8 cellular contexts compared by ENCODE assay signal in the genomic region with DNA sequence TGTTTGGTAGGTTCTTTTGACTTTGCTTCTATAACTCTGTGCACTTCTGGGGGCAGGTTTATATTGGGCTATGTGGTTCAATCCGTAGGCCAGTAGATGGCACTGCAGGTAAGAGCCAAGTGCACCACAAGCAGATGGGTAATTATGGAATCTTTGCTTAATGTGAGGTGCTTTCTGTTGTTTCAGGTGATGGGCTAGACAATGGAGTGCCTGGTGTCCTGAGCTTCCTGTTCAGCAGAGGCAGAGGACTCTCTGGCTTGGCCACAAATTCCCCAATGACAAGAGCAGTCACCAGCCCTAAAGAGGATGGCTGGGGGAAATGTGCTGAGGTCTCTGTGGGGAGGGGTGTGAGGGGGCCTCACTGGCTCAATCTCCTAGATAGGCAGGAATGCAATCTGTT.
DNase-seq lines count a peak whose midpoint lies in the region; ATAC-seq, FAIRE-seq and TF ChIP-seq lines count a peak whose summit lies in the region.

No MANE protein-coding gene starts in this region.

- H3K27ac ChIP-seq in GM23338 (ENCODE audit: low read depth) (no peak overlapping the region), kidney (ENCODE audit: low read depth in 2 of 2, low read length in 2 of 2) (no peak overlapping the region)

- FAIRE-seq in kidney (lab: Jason Lieb, UNC), result no peak

- H3K4me1 ChIP-seq in GM23338 (ENCODE audit: insufficient read depth) (no peaks in the 10 kb centered on the region), kidney (ENCODE audit: control insufficient read depth in 1 of 2, insufficient read depth in 1 of 2, low read depth in 1 of 2, low read length in 2 of 2) (no peaks in the 10 kb centered on the region)

- H3K9ac ChIP-seq in kidney (ENCODE audit: low read length in 2 of 2), result no peak overlapping the region

- no peak overlapping the region for H3K4me3 ChIP-seq in GM23338
- H3K4me3 ChIP-seq in kidney (ENCODE audit: low read length in 2 of 2), result no peak overlapping the region

- H3K4me2 ChIP-seq in GM23338, result no peak overlapping the region

- no peaks in the 10 kb centered on the region for H4K20me1 ChIP-seq in GM23338 (replicated peaks; ENCODE audit: insufficient read depth)

- H3K36me3 ChIP-seq in GM23338 (ENCODE audit: insufficient read depth), result no peaks in the 10 kb centered on the region
- no peaks in the 10 kb centered on the region for H3K36me3 ChIP-seq in kidney (ENCODE audit: control insufficient read depth in 1 of 2, insufficient read depth in 2 of 2, low read length in 2 of 2)

- peak; percentile 16 for DNase-seq in activated CD4-positive, alpha-beta T cell treated with anti-CD3 and anti-CD28 coated beads, Interleukin-2, amount 10 ng/mL, durations not matched to agents 7 days and 5 days
- DNase-seq in activated CD4-positive, alpha-beta T cell treated with anti-CD3 and anti-CD28 coated beads, Interleukin-2, amount 50 U/mL, for 1 hour, result no peak
- peak; percentile 65 for DNase-seq in GM23338 (ENCODE audit: low spot score)
- DNase-seq in amniotic epithelial cell (ENCODE audit: low read depth), result peak; percentile 4
- DNase-seq in kidney, result no peak
- no peak for DNase-seq in natural killer cell

- peaks cover 4% of the 10 kb centered on the region for H3K27me3 Mint-ChIP-seq in activated CD4-positive, alpha-beta T cell treated with anti-CD3 and anti-CD28 coated beads, Interleukin-2, amount 10 ng/mL, durations not matched to agents 7 days and 5 days
- H3K27me3 Mint-ChIP-seq in GM23338 (ENCODE audit: insufficient read depth, low read depth, poor library complexity), result peaks cover 5% of the 10 kb centered on the region
- H3K27me3 Mint-ChIP-seq in natural killer cell (ENCODE audit: low read depth in 2 of 2), result no peaks in the 10 kb centered on the region

- H3K27ac Mint-ChIP-seq in activated CD4-positive, alpha-beta T cell treated with anti-CD3 and anti-CD28 coated beads, Interleukin-2, amount 10 ng/mL, durations not matched to agents 7 days and 5 days, result no peak overlapping the region
- H3K27ac Mint-ChIP-seq in GM23338, result no peak overlapping the region
- no peak overlapping the region for H3K27ac Mint-ChIP-seq in natural killer cell

- H3F3A ChIP-seq in GM23338 (replicated peaks; ENCODE audit: low read depth), result no peaks in the 10 kb centered on the region

- H3K4me1 Mint-ChIP-seq in activated CD4-positive, alpha-beta T cell treated with anti-CD3 and anti-CD28 coated beads, Interleukin-2, amount 10 ng/mL, durations not matched to agents 7 days and 5 days, result no peaks in the 10 kb centered on the region
- peaks cover 2% of the 10 kb centered on the region; the same call in 1 of the 3 replicates for H3K4me1 Mint-ChIP-seq in GM23338
- no peaks in the 10 kb centered on the region for H3K4me1 Mint-ChIP-seq in natural killer cell

- no peaks in the 10 kb centered on the region for H3K9me2 ChIP-seq in GM23338 (ENCODE audit: insufficient read depth)

- intact Hi-C loops in kidney (cut with DNase I) (no loop called here), natural killer cell (cut with micrococcal nuclease) (no loop called here)

- no peak overlapping the region for H3K4me3 Mint-ChIP-seq in activated CD4-positive, alpha-beta T cell treated with anti-CD3 and anti-CD28 coated beads, Interleukin-2, amount 10 ng/mL, durations not matched to agents 7 days and 5 days
- H3K4me3 Mint-ChIP-seq in GM23338, result no peak overlapping the region
- H3K4me3 Mint-ChIP-seq in natural killer cell, result no peak overlapping the region

- no peaks in the 10 kb centered on the region for H3K36me3 Mint-ChIP-seq in activated CD4-positive, alpha-beta T cell treated with anti-CD3 and anti-CD28 coated beads, Interleukin-2, amount 10 ng/mL, durations not matched to agents 7 days and 5 days (ENCODE audit: low read depth)
- H3K36me3 Mint-ChIP-seq in GM23338 (ENCODE audit: low read depth) (peaks cover 7% of the 10 kb centered on the region; the same call in 1 of the 3 replicates), natural killer cell (no peaks in the 10 kb centered on the region)

- no peaks in the 10 kb centered on the region for H3K27me3 ChIP-seq in GM23338 (ENCODE audit: insufficient read depth)

- peak overlapping the region; percentile 86; the same call in 1 of the 2 replicates for H2AFZ ChIP-seq in GM23338

- peak; percentile 99 for ATAC-seq in GM23338
- no peak for ATAC-seq in natural killer cell
- no peak for ATAC-seq in GM21447 (IDR thresholded peaks at IDR 0.05; ENCODE audit: unreplicated experiment)

- TF ChIP-seq CTCF in GM23338 (conservative IDR thresholded peaks at IDR 0.05; ENCODE audit: low read depth in 2 of 2) (peak; percentile 82 to 88), LNCAP (IDR thresholded peaks at IDR 0.05) (peak; percentile 57), kidney (IDR thresholded peaks at IDR 0.05; ENCODE audit: borderline replicate concordance, extremely low read depth, insufficient read depth) (peak; percentile 53), natural killer cell (IDR thresholded peaks at IDR 0.05) (no peak)

- no peaks in the 10 kb centered on the region for H3K79me2 ChIP-seq in GM23338 (replicated peaks; ENCODE audit: insufficient read depth)

- POLR2A ChIA-PET in activated CD4-positive, alpha-beta T cell treated with anti-CD3 and anti-CD28 coated beads, Interleukin-2, amount 10 ng/mL, durations not matched to agents 7 days and 5 days (lab: Charles Lee), result no interaction called here

- no peaks in the 10 kb centered on the region for H3K9me3 Mint-ChIP-seq in activated CD4-positive, alpha-beta T cell treated with anti-CD3 and anti-CD28 coated beads, Interleukin-2, amount 10 ng/mL, durations not matched to agents 7 days and 5 days
- H3K9me3 Mint-ChIP-seq in GM23338 (peaks cover 11% of the 10 kb centered on the region), natural killer cell (no peaks in the 10 kb centered on the region)

- no peaks in the 10 kb centered on the region for H3K9me3 ChIP-seq in kidney (ENCODE audit: control insufficient read depth in 1 of 2, low read length in 2 of 2)

- CTCF ChIA-PET in activated CD4-positive, alpha-beta T cell treated with anti-CD3 and anti-CD28 coated beads, Interleukin-2, amount 10 ng/mL, durations not matched to agents 7 days and 5 days (lab: Charles Lee), result interaction anchor here (0.6 to 0.7 kb wide), 2 partner anchors 747 to 818 kb away, joined by 3 read pairs; no protein-coding TSS in a partner anchor

TF ChIP-seq in GM23338, 12 proteins besides CTCF, POLR2A, EP300 and RAD21 (continues in another document):
- TF ChIP-seq, protein P1, sequence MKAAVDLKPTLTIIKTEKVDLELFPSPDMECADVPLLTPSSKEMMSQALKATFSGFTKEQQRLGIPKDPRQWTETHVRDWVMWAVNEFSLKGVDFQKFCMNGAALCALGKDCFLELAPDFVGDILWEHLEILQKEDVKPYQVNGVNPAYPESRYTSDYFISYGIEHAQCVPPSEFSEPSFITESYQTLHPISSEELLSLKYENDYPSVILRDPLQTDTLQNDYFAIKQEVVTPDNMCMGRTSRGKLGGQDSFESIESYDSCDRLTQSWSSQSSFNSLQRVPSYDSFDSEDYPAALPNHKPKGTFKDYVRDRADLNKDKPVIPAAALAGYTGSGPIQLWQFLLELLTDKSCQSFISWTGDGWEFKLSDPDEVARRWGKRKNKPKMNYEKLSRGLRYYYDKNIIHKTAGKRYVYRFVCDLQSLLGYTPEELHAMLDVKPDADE (IDR thresholded peaks at IDR 0.05), result no peak

Comparison
In these comparisons a context has a peak if more than half of its experiments do, and no peak if none do; other contexts are left out.
1. DNase-seq: peak in activated CD4-positive, alpha-beta T cell treated with anti-CD3 and anti-CD28 coated beads, Interleukin-2, amount 10 ng/mL, durations not matched to agents 7 days and 5 days (single experiment), GM23338 (single experiment) and amniotic epithelial cell (single experiment); none in activated CD4-positive, alpha-beta T cell treated with anti-CD3 and anti-CD28 coated beads, Interleukin-2, amount 50 U/mL, for 1 hour (single experiment), kidney (single experiment) and natural killer cell (single experiment).